Comparison of ENCODE assay signal across 8 cellular contexts in genomic region chr14:50232276-50232642, GRCh38. TPM values are rescaled to one million over a fixed set of nuclear protein-coding genes. Genes with fewer than 3 reads are reported as not detected.
DNase-seq lines count a peak whose midpoint lies in the region; ATAC-seq and TF ChIP-seq lines count a peak whose summit lies in the region.

No MANE protein-coding gene starts in this region.

- H3K36me3 ChIP-seq in breast epithelium: no peaks in the 10 kb centered on the region
- no peaks in the 10 kb centered on the region for H3K36me3 ChIP-seq in lung (ENCODE audit: control insufficient read depth in 2 of 2, insufficient read depth in 2 of 2, low read length in 2 of 2)
- no peaks in the 10 kb centered on the region for H3K36me3 ChIP-seq in uterus

- no peak for ATAC-seq in lung (ENCODE audit: insufficient read depth, low FRiP score)
- ATAC-seq in HG03565 (IDR thresholded peaks at IDR 0.05; ENCODE audit: unreplicated experiment): no peak
- ATAC-seq in HG03378 (IDR thresholded peaks at IDR 0.05; ENCODE audit: unreplicated experiment): no peak

- H3K9me3 ChIP-seq in breast epithelium (no peaks in the 10 kb centered on the region), lung (ENCODE audit: control insufficient read depth in 2 of 2, insufficient read depth in 1 of 2, low read length in 1 of 2) (no peaks in the 10 kb centered on the region), uterus (no peaks in the 10 kb centered on the region)

- H3K27me3 Mint-ChIP-seq in activated naive CD4-positive, alpha-beta T cell treated with anti-CD3 and anti-CD28 coated beads, Interleukin-2, amount 10 ng/mL, durations not matched to agents 7 days and 5 days: peaks cover 5% of the 10 kb centered on the region

- H3K36me3 Mint-ChIP-seq in activated naive CD4-positive, alpha-beta T cell treated with anti-CD3 and anti-CD28 coated beads, Interleukin-2, amount 10 ng/mL, durations not matched to agents 7 days and 5 days: peaks cover 17% of the 10 kb centered on the region

- TF ChIP-seq POLR2A in breast epithelium (IDR thresholded peaks at IDR 0.05) (no peak), uterus (IDR thresholded peaks at IDR 0.05) (no peak)

- H3K4me1 Mint-ChIP-seq in activated naive CD4-positive, alpha-beta T cell treated with anti-CD3 and anti-CD28 coated beads, Interleukin-2, amount 10 ng/mL, durations not matched to agents 7 days and 5 days: peaks cover 38% of the 10 kb centered on the region

- no peak for DNase-seq in activated naive CD4-positive, alpha-beta T cell treated with anti-CD3 and anti-CD28 coated beads, Interleukin-2, amount 10 ng/mL, durations not matched to agents 7 days and 5 days
- DNase-seq in activated naive CD4-positive, alpha-beta T cell treated with anti-CD3 and anti-CD28 coated beads, Interleukin-2, amount 50 U/mL, for 16 hours: no peak
- DNase-seq in breast epithelium (ENCODE audit: low spot score in 2 of 2) (no peak), lung (ENCODE audit: low spot score) (no peak), uterus (no peak)
- no peak for DNase-seq in stimulated activated CD4-positive, alpha-beta T cell treated with anti-CD3 and anti-CD28 coated beads, Interleukin-4, amount 100 ng/mL, for 24 hours

- TF ChIP-seq CTCF in breast epithelium (IDR thresholded peaks at IDR 0.05) (no peak), lung (IDR thresholded peaks at IDR 0.05; ENCODE audit: control extremely low read depth, extremely low read depth) (no peak), uterus (IDR thresholded peaks at IDR 0.05) (no peak)

- H3K9me3 Mint-ChIP-seq in activated naive CD4-positive, alpha-beta T cell treated with anti-CD3 and anti-CD28 coated beads, Interleukin-2, amount 10 ng/mL, durations not matched to agents 7 days and 5 days: peaks cover 10% of the 10 kb centered on the region

- peak overlapping the region; percentile 87 for H3K27ac Mint-ChIP-seq in activated naive CD4-positive, alpha-beta T cell treated with anti-CD3 and anti-CD28 coated beads, Interleukin-2, amount 10 ng/mL, durations not matched to agents 7 days and 5 days

- H3K27ac ChIP-seq in breast epithelium (peak overlapping the region; percentile 96 to 99), lung (ENCODE audit: low read depth in 1 of 2, low read length in 1 of 2) (peak overlapping the region; percentile 99 to 100), uterus (peak overlapping the region; percentile 99)

- WGBS in lung, 2 donors: 39 to 44% methylated on average over 13 of the region's 13 CpGs

- CTCF ChIA-PET in activated naive CD4-positive, alpha-beta T cell treated with anti-CD3 and anti-CD28 coated beads, Interleukin-2, amount 10 ng/mL, durations not matched to agents 7 days and 5 days (lab: Charles Lee): interaction anchor here (1.0 kb wide), 1 partner anchor 352 kb away, joined by 3 read pairs; no protein-coding TSS in a partner anchor

- H3K4me3 ChIP-seq in breast epithelium: peak overlapping the region; percentile 79 to 88 (median 87)
- peak overlapping the region; percentile 78 for H3K4me3 ChIP-seq in lung
- peak overlapping the region; percentile 83 to 91 for H3K4me3 ChIP-seq in uterus

- peak overlapping the region; percentile 75 for H3K4me3 Mint-ChIP-seq in activated naive CD4-positive, alpha-beta T cell treated with anti-CD3 and anti-CD28 coated beads, Interleukin-2, amount 10 ng/mL, durations not matched to agents 7 days and 5 days

- H3K4me1 ChIP-seq in breast epithelium (no peaks in the 10 kb centered on the region), lung (ENCODE audit: control insufficient read depth in 2 of 2, insufficient read depth in 2 of 2, low read length in 2 of 2) (peaks cover 2 to 22% of the 10 kb centered on the region in 2 donors), uterus (peaks cover 0 to 9% of the 10 kb centered on the region in 2 donors)

- intact Hi-C loops in breast epithelium (cut with DNase I; ENCODE audit: low total_unique reads) (no loop called here), uterus (cut with DNase I; ENCODE audit: low total_unique reads) (no loop called here)

- H3K27me3 ChIP-seq in breast epithelium (no peaks in the 10 kb centered on the region), lung (ENCODE audit: control insufficient read depth, insufficient read depth) (no peaks in the 10 kb centered on the region), uterus (no peaks in the 10 kb centered on the region)

RNA-seq across cellular contexts. Expression of gene SOS2, which starts 0.9 kb away (rescaled TPM):
- total RNA-seq in breast epithelium: 10 to 100 TPM; 35.7 to 54.3 (median 37.4) TPM
- 10 to 100 TPM; 25.3 to 57.1 TPM for total RNA-seq in lung
- polyA plus RNA-seq in lung: 10 to 100 TPM in 1 of 2 donors, 1 to 10 TPM in 1; 6.8 to 13.0 TPM
- total RNA-seq in uterus: 10 to 100 TPM; 21.8 to 66.9 (median 32.8) TPM
